In the genomic region with DNA sequence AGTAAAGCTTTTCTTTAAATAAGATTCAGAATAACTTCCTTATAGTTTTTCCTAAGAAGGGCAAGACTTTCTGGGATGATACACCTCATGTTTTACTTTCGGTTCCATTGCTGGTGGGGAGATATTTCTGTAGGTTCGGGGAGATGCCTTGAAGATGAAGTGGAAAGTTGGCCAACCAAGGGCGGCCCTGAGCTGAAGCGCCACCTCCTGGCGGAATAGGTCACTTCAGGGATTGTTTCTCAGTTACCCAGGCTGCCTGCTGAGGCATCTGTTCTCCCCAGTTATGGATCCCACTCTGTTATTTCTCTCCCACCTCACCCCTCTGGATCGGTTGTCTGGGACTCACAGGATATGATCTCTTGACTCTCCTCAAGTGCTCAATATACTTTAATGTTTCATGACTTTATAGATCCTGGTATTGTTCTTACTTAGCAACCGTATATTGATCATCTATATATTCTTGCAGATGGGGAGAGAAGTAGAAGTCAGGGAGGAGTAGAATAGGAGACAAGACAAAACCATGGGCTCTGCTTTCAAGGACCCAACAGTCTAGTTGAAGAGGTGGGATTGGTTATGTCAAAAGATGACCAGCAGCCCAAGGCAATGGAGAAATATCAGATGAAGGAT, we compare ENCODE assay signal across 8 cellular contexts. TPM values are rescaled to one million over a fixed set of nuclear protein-coding genes. Genes with fewer than 3 reads are reported as not detected.
DNase-seq lines count a peak whose midpoint lies in the region; ATAC-seq, FAIRE-seq and TF ChIP-seq lines count a peak whose summit lies in the region.

No MANE protein-coding gene starts in this region.

- FAIRE-seq in H54 (lab: Jason Lieb, UNC), result peak; percentile 71

- H3K9me3 ChIP-seq in WERI-Rb-1 (ENCODE audit: severe bottlenecking), result no peaks in the 10 kb centered on the region
- H3K9me3 ChIP-seq in lower lobe of right lung, result no peaks in the 10 kb centered on the region

- H3K27me3 ChIP-seq in WERI-Rb-1 (ENCODE audit: insufficient read depth, low read depth, severe bottlenecking) (no peaks in the 10 kb centered on the region), lower lobe of right lung (ENCODE audit: low read depth) (no peaks in the 10 kb centered on the region)

- peak; percentile 78 to 81 for ATAC-seq in lower lobe of right lung

- intact Hi-C loops in lower lobe of right lung (cut with DNase I), result no loop called here

- TF ChIP-seq CTCF in LNCAP (IDR thresholded peaks at IDR 0.05) (peak; percentile 86), WERI-Rb-1 (IDR thresholded peaks at IDR 0.05; ENCODE audit: low read depth, low read length) (peak; percentile 84), lower lobe of right lung (IDR thresholded peaks at IDR 0.05) (peak; percentile 80)

- H3K27ac ChIP-seq in WERI-Rb-1, result no peak overlapping the region
- peak overlapping the region; percentile 24 for H3K27ac ChIP-seq in caudate nucleus (ENCODE audit: low read depth, low read length)
- no peak overlapping the region for H3K27ac ChIP-seq in lower lobe of right lung

- no peaks in the 10 kb centered on the region for H3K4me1 ChIP-seq in lower lobe of right lung

- DNase-seq in NCI-H2227 (lab: John Stamatoyannopoulos, UW; ENCODE audit: unreplicated experiment), result peak; percentile 48
- DNase-seq in NCI-H2227 treated with DMSO at 0.1 percent for 48 hours (lab: John Stamatoyannopoulos, UW), result no peak
- peak; percentile 39 for DNase-seq in H54 (ENCODE audit: insufficient read length, low spot score)
- peak; percentile 56 for DNase-seq in WERI-Rb-1
- DNase-seq in caudate nucleus (lab: John Stamatoyannopoulos, UW), result peak in 31 of 61 donors; percentile 2 to 71 (median 33)
- peak; percentile 71 for DNase-seq in lower lobe of right lung
- DNase-seq in stimulated activated CD8-positive, alpha-beta memory T cell treated with anti-CD3 and anti-CD28 coated beads, Interleukin-4, amount 100 ng/mL, for 24 hours (ENCODE audit: low read depth), result peak; percentile 48

- TF ChIP-seq POLR2A in H54 (IDR thresholded peaks at IDR 0.05; ENCODE audit: low read depth, low read length), result no peak

- no peaks in the 10 kb centered on the region for H3K36me3 ChIP-seq in WERI-Rb-1
- H3K36me3 ChIP-seq in lower lobe of right lung, result no peaks in the 10 kb centered on the region

- H3K4me3 ChIP-seq in WERI-Rb-1 (ENCODE audit: low read depth, low read length), result no peak overlapping the region
- no peak overlapping the region for H3K4me3 ChIP-seq in lower lobe of right lung

RNA-seq across cellular contexts. Expression of gene MEGF10, which starts 23.4 kb away (rescaled TPM):
- total RNA-seq in lower lobe of right lung, result 0.30 TPM
